1 cellular context compared by ENCODE assay signal in the genomic region with DNA sequence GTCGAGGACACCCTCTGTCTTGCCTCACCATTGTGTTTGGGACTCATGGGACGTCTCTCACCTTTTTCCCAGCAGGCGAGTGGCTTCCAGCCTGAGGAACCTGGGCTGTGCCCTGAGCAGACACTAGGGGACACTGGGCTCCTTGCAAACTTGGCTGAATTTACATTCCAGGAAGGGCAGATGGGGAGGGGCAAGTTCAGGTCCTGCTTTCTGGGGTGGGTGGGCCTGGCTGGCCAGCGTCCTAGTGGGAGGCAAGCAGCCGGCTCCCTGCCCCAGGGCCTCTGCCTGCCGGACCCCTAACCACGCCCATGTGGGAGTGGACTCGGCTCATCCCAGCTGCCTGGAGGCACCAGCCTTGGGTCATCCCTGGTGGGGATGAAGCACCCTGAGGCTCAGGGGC.
TF ChIP-seq lines count a peak whose summit lies in the region.

No MANE protein-coding gene starts in this region.

TF ChIP-seq in GM23338, 12 proteins besides CTCF, POLR2A, EP300 and RAD21 (continued from another document):
- TF ChIP-seq, protein P1, sequence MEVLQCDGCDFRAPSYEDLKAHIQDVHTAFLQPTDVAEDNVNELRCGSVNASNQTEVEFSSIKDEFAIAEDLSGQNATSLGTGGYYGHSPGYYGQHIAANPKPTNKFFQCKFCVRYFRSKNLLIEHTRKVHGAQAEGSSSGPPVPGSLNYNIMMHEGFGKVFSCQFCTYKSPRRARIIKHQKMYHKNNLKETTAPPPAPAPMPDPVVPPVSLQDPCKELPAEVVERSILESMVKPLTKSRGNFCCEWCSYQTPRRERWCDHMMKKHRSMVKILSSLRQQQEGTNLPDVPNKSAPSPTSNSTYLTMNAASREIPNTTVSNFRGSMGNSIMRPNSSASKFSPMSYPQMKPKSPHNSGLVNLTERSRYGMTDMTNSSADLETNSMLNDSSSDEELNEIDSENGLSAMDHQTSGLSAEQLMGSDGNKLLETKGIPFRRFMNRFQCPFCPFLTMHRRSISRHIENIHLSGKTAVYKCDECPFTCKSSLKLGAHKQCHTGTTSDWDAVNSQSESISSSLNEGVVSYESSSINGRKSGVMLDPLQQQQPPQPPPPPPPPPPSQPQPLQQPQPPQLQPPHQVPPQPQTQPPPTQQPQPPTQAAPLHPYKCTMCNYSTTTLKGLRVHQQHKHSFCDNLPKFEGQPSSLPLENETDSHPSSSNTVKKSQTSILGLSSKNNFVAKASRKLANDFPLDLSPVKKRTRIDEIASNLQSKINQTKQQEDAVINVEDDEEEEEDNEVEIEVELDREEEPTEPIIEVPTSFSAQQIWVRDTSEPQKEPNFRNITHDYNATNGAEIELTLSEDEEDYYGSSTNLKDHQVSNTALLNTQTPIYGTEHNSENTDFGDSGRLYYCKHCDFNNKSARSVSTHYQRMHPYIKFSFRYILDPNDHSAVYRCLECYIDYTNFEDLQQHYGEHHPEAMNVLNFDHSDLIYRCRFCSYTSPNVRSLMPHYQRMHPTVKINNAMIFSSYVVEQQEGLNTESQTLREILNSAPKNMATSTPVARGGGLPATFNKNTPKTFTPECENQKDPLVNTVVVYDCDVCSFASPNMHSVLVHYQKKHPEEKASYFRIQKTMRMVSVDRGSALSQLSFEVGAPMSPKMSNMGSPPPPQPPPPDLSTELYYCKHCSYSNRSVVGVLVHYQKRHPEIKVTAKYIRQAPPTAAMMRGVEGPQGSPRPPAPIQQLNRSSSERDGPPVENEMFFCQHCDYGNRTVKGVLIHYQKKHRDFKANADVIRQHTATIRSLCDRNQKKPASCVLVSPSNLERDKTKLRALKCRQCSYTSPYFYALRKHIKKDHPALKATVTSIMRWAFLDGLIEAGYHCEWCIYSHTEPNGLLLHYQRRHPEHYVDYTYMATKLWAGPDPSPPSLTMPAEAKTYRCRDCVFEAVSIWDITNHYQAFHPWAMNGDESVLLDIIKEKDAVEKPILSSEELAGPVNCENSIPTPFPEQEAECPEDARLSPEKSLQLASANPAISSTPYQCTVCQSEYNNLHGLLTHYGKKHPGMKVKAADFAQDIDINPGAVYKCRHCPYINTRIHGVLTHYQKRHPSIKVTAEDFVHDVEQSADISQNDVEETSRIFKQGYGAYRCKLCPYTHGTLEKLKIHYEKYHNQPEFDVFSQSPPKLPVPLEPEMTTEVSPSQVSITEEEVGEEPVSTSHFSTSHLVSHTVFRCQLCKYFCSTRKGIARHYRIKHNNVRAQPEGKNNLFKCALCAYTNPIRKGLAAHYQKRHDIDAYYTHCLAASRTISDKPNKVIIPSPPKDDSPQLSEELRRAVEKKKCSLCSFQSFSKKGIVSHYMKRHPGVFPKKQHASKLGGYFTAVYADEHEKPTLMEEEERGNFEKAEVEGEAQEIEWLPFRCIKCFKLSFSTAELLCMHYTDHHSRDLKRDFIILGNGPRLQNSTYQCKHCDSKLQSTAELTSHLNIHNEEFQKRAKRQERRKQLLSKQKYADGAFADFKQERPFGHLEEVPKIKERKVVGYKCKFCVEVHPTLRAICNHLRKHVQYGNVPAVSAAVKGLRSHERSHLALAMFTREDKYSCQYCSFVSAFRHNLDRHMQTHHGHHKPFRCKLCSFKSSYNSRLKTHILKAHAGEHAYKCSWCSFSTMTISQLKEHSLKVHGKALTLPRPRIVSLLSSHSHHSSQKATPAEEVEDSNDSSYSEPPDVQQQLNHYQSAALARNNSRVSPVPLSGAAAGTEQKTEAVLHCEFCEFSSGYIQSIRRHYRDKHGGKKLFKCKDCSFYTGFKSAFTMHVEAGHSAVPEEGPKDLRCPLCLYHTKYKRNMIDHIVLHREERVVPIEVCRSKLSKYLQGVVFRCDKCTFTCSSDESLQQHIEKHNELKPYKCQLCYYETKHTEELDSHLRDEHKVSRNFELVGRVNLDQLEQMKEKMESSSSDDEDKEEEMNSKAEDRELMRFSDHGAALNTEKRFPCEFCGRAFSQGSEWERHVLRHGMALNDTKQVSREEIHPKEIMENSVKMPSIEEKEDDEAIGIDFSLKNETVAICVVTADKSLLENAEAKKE (CRISPR knock-in tag; IDR thresholded peaks at IDR 0.05), result no peak
- TF ChIP-seq NANOG (IDR thresholded peaks at IDR 0.05; ENCODE audit: borderline replicate concordance) (no peak), EZH2phosphoT487 (IDR thresholded peaks at IDR 0.05; ENCODE audit: unreplicated experiment) (no peak), ZNF331 (CRISPR knock-in tag; IDR thresholded peaks at IDR 0.05; ENCODE audit: low read depth) (no peak), STAT1 (IDR thresholded peaks at IDR 0.05; ENCODE audit: unreplicated experiment) (no peak)
- TF ChIP-seq, protein P2, sequence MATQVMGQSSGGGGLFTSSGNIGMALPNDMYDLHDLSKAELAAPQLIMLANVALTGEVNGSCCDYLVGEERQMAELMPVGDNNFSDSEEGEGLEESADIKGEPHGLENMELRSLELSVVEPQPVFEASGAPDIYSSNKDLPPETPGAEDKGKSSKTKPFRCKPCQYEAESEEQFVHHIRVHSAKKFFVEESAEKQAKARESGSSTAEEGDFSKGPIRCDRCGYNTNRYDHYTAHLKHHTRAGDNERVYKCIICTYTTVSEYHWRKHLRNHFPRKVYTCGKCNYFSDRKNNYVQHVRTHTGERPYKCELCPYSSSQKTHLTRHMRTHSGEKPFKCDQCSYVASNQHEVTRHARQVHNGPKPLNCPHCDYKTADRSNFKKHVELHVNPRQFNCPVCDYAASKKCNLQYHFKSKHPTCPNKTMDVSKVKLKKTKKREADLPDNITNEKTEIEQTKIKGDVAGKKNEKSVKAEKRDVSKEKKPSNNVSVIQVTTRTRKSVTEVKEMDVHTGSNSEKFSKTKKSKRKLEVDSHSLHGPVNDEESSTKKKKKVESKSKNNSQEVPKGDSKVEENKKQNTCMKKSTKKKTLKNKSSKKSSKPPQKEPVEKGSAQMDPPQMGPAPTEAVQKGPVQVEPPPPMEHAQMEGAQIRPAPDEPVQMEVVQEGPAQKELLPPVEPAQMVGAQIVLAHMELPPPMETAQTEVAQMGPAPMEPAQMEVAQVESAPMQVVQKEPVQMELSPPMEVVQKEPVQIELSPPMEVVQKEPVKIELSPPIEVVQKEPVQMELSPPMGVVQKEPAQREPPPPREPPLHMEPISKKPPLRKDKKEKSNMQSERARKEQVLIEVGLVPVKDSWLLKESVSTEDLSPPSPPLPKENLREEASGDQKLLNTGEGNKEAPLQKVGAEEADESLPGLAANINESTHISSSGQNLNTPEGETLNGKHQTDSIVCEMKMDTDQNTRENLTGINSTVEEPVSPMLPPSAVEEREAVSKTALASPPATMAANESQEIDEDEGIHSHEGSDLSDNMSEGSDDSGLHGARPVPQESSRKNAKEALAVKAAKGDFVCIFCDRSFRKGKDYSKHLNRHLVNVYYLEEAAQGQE (IDR thresholded peaks at IDR 0.05; ENCODE audit: unreplicated experiment), result no peak
